Comparison of ENCODE assay signal across 34 cellular contexts in the genomic region with DNA sequence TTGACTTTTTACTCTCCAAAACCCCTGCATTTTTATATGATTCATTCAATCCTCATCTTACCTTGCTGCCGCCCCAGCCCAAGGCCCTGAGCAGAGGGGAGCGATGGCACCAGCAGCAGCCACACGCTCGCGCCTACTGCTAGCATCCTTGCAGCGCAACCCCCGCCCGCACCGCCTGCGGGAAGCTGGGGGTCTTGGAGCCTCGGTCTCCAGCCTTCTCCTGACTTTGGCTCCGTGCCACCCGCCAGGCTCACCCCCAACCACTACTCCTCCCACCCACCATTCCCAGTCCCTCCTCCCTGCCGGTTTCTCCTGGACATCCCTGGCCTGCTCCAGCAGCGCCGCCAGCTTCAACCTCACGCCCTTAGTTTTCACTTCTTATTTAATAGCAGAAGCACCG.
"Had no signal": no experiment of that assay in that cellular context is flagged by ENCODE, and none has a peak within 500 bp of the region (broad histone marks: within the 10 kb centered on the region; RNA-seq: fewer than 3 reads in every experiment).

No MANE protein-coding gene starts in this region.

- H3K9me3 ChIP-seq: adrenal gland, body of pancreas, breast epithelium had no signal

- DNase-seq: activated B cell treated with CpG ODN at 0.5 μM for 24 hours; activated CD4-positive, alpha-beta memory T cell treated with anti-CD3 and anti-CD28 coated beads for 36 hours; activated CD4-positive, alpha-beta T cell treated with anti-CD3 and anti-CD28 coated beads for 4 hours; activated CD4-positive, alpha-beta T cell treated with anti-CD3 and anti-CD28 coated beads, Interleukin-2, amount 10 ng/mL, durations not matched to agents 24 days and 14 days; activated CD4-positive, alpha-beta T cell treated with anti-CD3 and anti-CD28 coated beads, Interleukin-2, amount 50 U/mL, for 1 hour; activated CD4-positive, alpha-beta T cell treated with anti-CD3 and anti-CD28 coated beads, Interleukin-2, amount 50 U/mL, for 4 hours; activated CD4-positive, CD25-positive, alpha-beta regulatory T cell treated with anti-CD3 and anti-CD28 coated beads, Interleukin-2, amount 50 U/mL, for 72 hours; activated CD8-positive, alpha-beta memory T cell treated with anti-CD3 and anti-CD28 coated beads, Interleukin-2, amount 50 U/mL, for 4 hours; activated CD8-positive, alpha-beta T cell treated with anti-CD3 and anti-CD28 coated beads for 36 hours; activated effector memory CD4-positive, alpha-beta T cell treated with anti-CD3 and anti-CD28 coated beads, Interleukin-2, amount 50 U/mL, for 16 hours; activated gamma-delta T cell treated with Interleukin-2 at 50 U/mL for 16 hours; activated naive CD4-positive, alpha-beta T cell; activated naive CD4-positive, alpha-beta T cell treated with anti-CD3 and anti-CD28 coated beads for 36 hours; activated naive CD4-positive, alpha-beta T cell treated with anti-CD3 and anti-CD28 coated beads, Interleukin-2, amount 50 U/mL, for 16 hours; activated naive CD8-positive, alpha-beta T cell treated with anti-CD3 and anti-CD28 coated beads for 36 hours; activated T-cell treated with anti-CD3 and anti-CD28 coated beads for 4 hours; activated T-cell treated with anti-CD3 and anti-CD28 coated beads, Interleukin-2, amount 50 U/mL, for 1 hour; activated T-cell treated with anti-CD3 and anti-CD28 coated beads, Interleukin-2, amount 50 U/mL, for 4 hours; activated T-cell treated with anti-CD3 and anti-CD28 coated beads, Interleukin-2, amount 50 U/mL, for 72 hours; adrenal gland; amniotic stem cell; aorta; body of pancreas; brain microvascular endothelial cell; central memory CD4-positive, alpha-beta T cell; T-helper 1 cell; T-helper 2 cell; T-helper 9 cell had no signal

- H3K27ac ChIP-seq: adrenal gland, body of pancreas, brain microvascular endothelial cell, breast epithelium, VCaP had no signal

- H3K36me3 ChIP-seq: adrenal gland, brain microvascular endothelial cell, breast epithelium had no signal

- H3K4me3 ChIP-seq: adrenal gland, body of pancreas, breast epithelium had no signal

- H3K27me3 ChIP-seq: adrenal gland, body of pancreas, brain microvascular endothelial cell, breast epithelium had no signal

- H3K4me1 ChIP-seq: breast epithelium had no signal

- ATAC-seq: activated CD8-positive, alpha-beta T cell treated with anti-CD3 and anti-CD28 coated beads for 36 hours; activated naive CD4-positive, alpha-beta T cell treated with anti-CD3 and anti-CD28 coated beads, Interleukin-2, amount 50 U/mL, for 72 hours; activated T-cell treated with anti-CD3 and anti-CD28 coated beads, Interleukin-2, amount 50 U/mL, for 4 hours; activated T-cell treated with anti-CD3 and anti-CD28 coated beads, Interleukin-2, amount 50 U/mL, for 72 hours; activated T-helper 17 cell treated with anti-CD3 and anti-CD28 coated beads, Interleukin-2, amount 50 U/mL, for 72 hours; body of pancreas had no signal

- FAIRE-seq: astrocyte, TTC549 had no signal
